Comparison of ENCODE assay signal across 14 cellular contexts in the genomic region with DNA sequence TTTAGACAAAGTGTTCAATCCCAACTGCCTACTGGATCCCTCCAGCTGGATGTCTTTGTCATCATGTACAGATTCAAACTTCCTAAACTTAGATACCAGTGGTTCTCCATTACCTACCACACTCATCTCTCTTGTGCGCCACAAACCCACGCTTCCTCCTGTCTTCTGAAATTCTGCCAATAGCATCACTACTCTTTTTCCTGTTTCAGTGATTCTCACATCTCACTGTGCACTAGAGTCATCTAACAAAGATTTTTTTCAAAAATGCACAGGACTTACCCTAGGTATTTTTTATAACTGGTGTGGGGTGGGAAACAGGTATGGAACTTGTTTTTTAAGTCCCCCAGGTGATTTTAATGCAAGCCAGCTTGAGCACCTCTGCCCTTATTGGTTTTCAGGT. TPM values are rescaled to one million over a fixed set of nuclear protein-coding genes. Genes with fewer than 3 reads are reported as not detected.
DNase-seq lines count a peak whose midpoint lies in the region; ATAC-seq and TF ChIP-seq lines count a peak whose summit lies in the region.
"Had no signal": no experiment of that assay in that cellular context is flagged by ENCODE, and none has a peak within 500 bp of the region (broad histone marks: within the 10 kb centered on the region; RNA-seq: fewer than 3 reads in every experiment).

No MANE protein-coding gene starts in this region.

- no peak overlapping the region for H3K4me2 ChIP-seq in PC-3 (ENCODE audit: low read length)

- no peaks in the 10 kb centered on the region for H3K27me3 Mint-ChIP-seq in CD4-positive, alpha-beta T cell
- no peaks in the 10 kb centered on the region for H3K27me3 Mint-ChIP-seq in T-cell
- H3K27me3 Mint-ChIP-seq in central memory CD8-positive, alpha-beta T cell = no peaks in the 10 kb centered on the region
- H3K27me3 Mint-ChIP-seq: naive B cell had no signal

- no peak for TF ChIP-seq CTCF in CD4-positive, alpha-beta T cell (IDR thresholded peaks at IDR 0.05)
- no peak for TF ChIP-seq CTCF in PC-3 (conservative IDR thresholded peaks at IDR 0.05; ENCODE audit: low read depth, low read length)

- no peak overlapping the region for H3K9ac ChIP-seq in PC-3 (ENCODE audit: low read length)

- DNase-seq in CD4-positive, alpha-beta T cell = peak in 2 of 10 experiments; percentile 23 to 32
- DNase-seq in T-cell (peak in 19 of 34 experiments; percentile 13 to 51 (median 24)), 8988T (no peak), OCI-M2 (lab: John Stamatoyannopoulos, UW; ENCODE audit: unreplicated experiment) (no peak), PC-3 (no peak)
- no peak for DNase-seq in central memory CD8-positive, alpha-beta T cell (ENCODE audit: low spot score in 2 of 2)
- DNase-seq: activated gamma-delta T cell, kidney glomerular epithelial cell, naive B cell, NCI-H446, sigmoid colon, uterus had no signal

- no TSS peak for BruUV-seq in PC-3 (replicated peaks; lab: Mats Ljungman, UMichigan)

- H3K79me2 ChIP-seq in PC-3 (ENCODE audit: low read length) = peaks cover 50% of the 10 kb centered on the region

- H3K4me1 Mint-ChIP-seq in CD4-positive, alpha-beta T cell (ENCODE audit: low read depth) = peaks cover 60% of the 10 kb centered on the region
- peaks cover 54 to 61% (median 55%) of the 10 kb centered on the region in 3 donors for H3K4me1 Mint-ChIP-seq in T-cell
- peaks cover 44% of the 10 kb centered on the region for H3K4me1 Mint-ChIP-seq in central memory CD8-positive, alpha-beta T cell

- H3K9me3 ChIP-seq in CD4-positive, alpha-beta T cell (ENCODE audit: control insufficient read depth, low read length) = no peaks in the 10 kb centered on the region
- H3K9me3 ChIP-seq in PC-3 (ENCODE audit: low read length) = no peaks in the 10 kb centered on the region
- H3K9me3 ChIP-seq: sigmoid colon, uterus had no signal

- peak overlapping the region; percentile 12 for H3K4me3 Mint-ChIP-seq in CD4-positive, alpha-beta T cell
- H3K4me3 Mint-ChIP-seq in T-cell = peak overlapping the region; percentile 0 to 51 (median 41)
- H3K4me3 Mint-ChIP-seq in central memory CD8-positive, alpha-beta T cell = no peak overlapping the region

- peaks cover 59% of the 10 kb centered on the region for H3K36me3 Mint-ChIP-seq in CD4-positive, alpha-beta T cell (ENCODE audit: low read depth)
- peaks cover 40% of the 10 kb centered on the region for H3K36me3 Mint-ChIP-seq in T-cell
- H3K36me3 Mint-ChIP-seq in central memory CD8-positive, alpha-beta T cell (ENCODE audit: insufficient read depth) = peaks cover 28% of the 10 kb centered on the region

- intact Hi-C loops in CD4-positive, alpha-beta T cell (cut with DNase I, micrococcal nuclease) = no loop called here
- intact Hi-C loops in PC-3 (cut with micrococcal nuclease) = no loop called here

- peak overlapping the region; percentile 24 for H3K27ac ChIP-seq in CD4-positive, alpha-beta T cell (ENCODE audit: low read depth, low read length)
- no peak overlapping the region for H3K27ac ChIP-seq in PC-3 (ENCODE audit: low read length)
- H3K27ac ChIP-seq: C4-2B, sigmoid colon, uterus had no signal

- H3F3A ChIP-seq in PC-3 (ENCODE audit: low read length, unreplicated experiment) = peaks cover 4% of the 10 kb centered on the region

- POLR2A ChIA-PET in CD4-positive, alpha-beta T cell (lab: Charles Lee) = interaction anchor here (0.8 to 2.4 kb wide), 5 partner anchors 12 to 66 kb away, joined by 3 to 16 read pairs (median 4); partner anchors contain the start of genes ACIN1 and C14orf119
- POLR2A ChIA-PET in T-cell (lab: Charles Lee) = interaction anchor here in 1 of 2 donors (0.8 to 1.0 kb wide), 2 partner anchors 22 to 43 kb away, joined by 3 read pairs; no protein-coding TSS in a partner anchor
- POLR2A ChIA-PET in PC-3 (lab: Charles Lee; ENCODE audit: unreplicated experiment) = no interaction called here

- H3K36me3 ChIP-seq in PC-3 (ENCODE audit: low read depth, low read length) = peaks cover 50% of the 10 kb centered on the region
- H3K36me3 ChIP-seq: uterus had no signal

- H3K9me2 ChIP-seq in PC-3 (replicated peaks; ENCODE audit: low read length) = no peaks in the 10 kb centered on the region

- no peak overlapping the region for H3K4me3 ChIP-seq in PC-3 (ENCODE audit: low read length)
- H3K4me3 ChIP-seq: sigmoid colon, uterus had no signal

- H3K9me3 Mint-ChIP-seq in CD4-positive, alpha-beta T cell = no peaks in the 10 kb centered on the region
- no peaks in the 10 kb centered on the region for H3K9me3 Mint-ChIP-seq in T-cell
- H3K9me3 Mint-ChIP-seq in central memory CD8-positive, alpha-beta T cell = no peaks in the 10 kb centered on the region
- H3K9me3 Mint-ChIP-seq: naive B cell had no signal

- H2AFZ ChIP-seq in PC-3 (ENCODE audit: low read length) = no peak overlapping the region

- H4K20me1 ChIP-seq in PC-3 (ENCODE audit: low read length) = 0 out of 2 replicates have a peak, but pooled peaks cover 6% of the 10 kb centered on the region

- CTCF ChIA-PET in CD4-positive, alpha-beta T cell (lab: Charles Lee) = interaction anchor here (0.8 to 2.1 kb wide), 6 partner anchors 12 to 40 kb away, joined by 3 to 13 read pairs (median 4); partner anchors contain the start of gene CDH24
- CTCF ChIA-PET in T-cell (lab: Charles Lee) = interaction anchor here (1.0 to 2.6 kb wide), 6 partner anchors 21 to 42 kb away, joined by 3 to 15 read pairs (median 5); no protein-coding TSS in a partner anchor
- CTCF ChIA-PET in PC-3 (lab: Charles Lee) = no interaction called here

- H3K27me3 ChIP-seq in CD4-positive, alpha-beta T cell (ENCODE audit: control insufficient read depth, insufficient read depth, low read length) = no peaks in the 10 kb centered on the region
- no peaks in the 10 kb centered on the region for H3K27me3 ChIP-seq in PC-3 (ENCODE audit: low read length)
- H3K27me3 ChIP-seq: sigmoid colon, uterus had no signal

- peak overlapping the region; percentile 77 for H3K27ac Mint-ChIP-seq in CD4-positive, alpha-beta T cell
- peak overlapping the region; percentile 67 to 84 for H3K27ac Mint-ChIP-seq in T-cell
- H3K27ac Mint-ChIP-seq in central memory CD8-positive, alpha-beta T cell (ENCODE audit: low read depth) = peak overlapping the region; percentile 20

- peaks cover 18% of the 10 kb centered on the region for H3K4me1 ChIP-seq in PC-3 (ENCODE audit: insufficient read depth, low read length)

- peak; percentile 94 for ATAC-seq in CD4-positive, alpha-beta T cell (ENCODE audit: poor library complexity)
- ATAC-seq in T-cell (replicated peaks in 1 of 4) (peak; percentile 80 to 98 (median 92)), PC-3 (no peak)
- peak; percentile 49 for ATAC-seq in central memory CD8-positive, alpha-beta T cell (replicated peaks; ENCODE audit: extremely low read depth, poor library complexity, severe bottlenecking)

RNA-seq across cellular contexts. Expression of gene PSMB5, which starts 5.9 kb away (rescaled TPM):
- 10 to 100 TPM; 20.1 to 24.5 TPM for total RNA-seq in CD4-positive, alpha-beta T cell
- total RNA-seq in T-cell (10 to 100 TPM; 20.6 to 43.9 (median 38.0) TPM), PC-3 (2014; rRNA removed) (368 and 424 TPM in 2 replicates)

RNA-seq across cellular contexts. Expression of gene PSMB11, which starts 13.2 kb away (rescaled TPM):
- total RNA-seq in CD4-positive, alpha-beta T cell = under 1 TPM; 0.16 to 0.31 TPM
- under 1 TPM in 4 of 5 donors, not detected in 1; 0.26 to 0.95 (median 0.54) TPM for total RNA-seq in T-cell
- not detected in 2 replicates for total RNA-seq in PC-3 (2014; rRNA removed)
- total RNA-seq: dermis microvascular lymphatic vessel endothelial cell, uterus had no signal

RNA-seq across cellular contexts. Expression of gene C14orf93, which starts 18.9 kb away (rescaled TPM):
- total RNA-seq in CD4-positive, alpha-beta T cell = 1 to 10 TPM; 7.6 to 8.4 TPM
- total RNA-seq in T-cell (10 to 100 TPM; 10.8 to 13.7 (median 12.4) TPM), PC-3 (2014; rRNA removed) (5.8 and 6.2 TPM in 2 replicates)

RNA-seq across cellular contexts. Expression of gene CDH24, which starts 28.5 kb away (rescaled TPM):
- 1 to 10 TPM; 3.3 to 3.7 TPM for total RNA-seq in CD4-positive, alpha-beta T cell
- total RNA-seq in T-cell (1 to 10 TPM; 1.2 to 3.0 (median 1.6) TPM), PC-3 (2014; rRNA removed) (14.8 and 16.4 TPM in 2 replicates)

RNA-seq across cellular contexts. Expression of gene AJUBA, which starts 46.4 kb away (rescaled TPM):
- 1 to 10 TPM in 1 of 2 experiments, under 1 TPM in 1; 0.67 to 1.1 TPM for total RNA-seq in CD4-positive, alpha-beta T cell
- 1 to 10 TPM; 1.8 to 3.1 (median 2.4) TPM for total RNA-seq in T-cell
- 81.1 and 116 TPM in 2 replicates for total RNA-seq in PC-3 (2014; rRNA removed)

Comparison
In these comparisons a context has a peak if more than half of its experiments do, and no peak if none do; other contexts are left out.
1. DNase-seq: peak in T-cell (19 of 34); none in central memory CD8-positive, alpha-beta T cell (0 of 2), 8988T (single experiment), OCI-M2 (single experiment) and PC-3 (single experiment).
2. H3K27ac Mint-ChIP-seq: peak in every context shown above with its lines; median percentile 77 in CD4-positive, alpha-beta T cell; 76 in T-cell; 20 in central memory CD8-positive, alpha-beta T cell.